ENCODE assay signal across 1 cellular context in the genomic region with DNA sequence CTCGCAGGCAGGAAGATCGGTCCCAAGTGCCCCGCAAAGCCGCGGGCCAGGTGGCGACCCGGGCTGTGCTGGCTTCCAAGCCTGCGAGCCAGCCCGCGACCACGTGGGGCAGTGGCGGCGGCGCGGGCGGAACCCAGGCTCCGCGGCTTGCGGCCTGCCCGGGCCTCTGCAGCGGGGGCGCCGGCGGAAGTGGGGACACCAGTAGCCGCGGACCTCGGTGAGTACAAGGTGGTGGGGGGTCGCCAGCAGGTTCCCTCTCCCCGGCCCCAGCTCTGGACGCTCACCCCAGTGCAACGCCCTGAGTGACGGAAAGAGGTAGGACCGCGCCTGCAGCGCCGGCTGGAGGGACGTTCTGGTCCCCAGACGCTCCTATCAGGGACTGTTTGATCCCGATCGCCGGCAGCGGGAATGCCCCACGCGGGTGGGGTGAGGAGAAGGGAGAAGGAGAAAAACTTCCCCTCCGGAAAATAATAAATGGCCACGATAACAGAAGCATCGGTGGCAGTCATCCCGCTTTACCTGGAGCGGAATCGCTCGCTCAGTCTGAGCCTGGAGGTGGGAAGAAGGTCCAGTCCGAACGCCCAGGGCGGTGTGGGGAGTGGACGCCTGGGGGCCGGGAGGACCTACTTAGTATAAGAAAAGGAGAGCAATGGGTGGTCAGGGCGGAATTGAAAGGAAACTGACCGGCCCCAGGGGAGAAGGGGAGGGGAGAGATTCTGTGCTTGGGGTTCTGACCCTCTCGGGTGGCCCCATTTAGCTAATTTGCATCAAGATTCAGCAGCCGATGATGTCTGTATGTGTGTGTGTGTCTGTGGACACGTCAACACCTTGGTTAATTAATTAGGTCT.
TF ChIP-seq lines count a peak whose summit lies in the region.

GEMIN7 (plus strand) TSS at position 198 of the 848 bp plus-strand sequence. CDS start 10,855 bp downstream, outside the sequence.

TF ChIP-seq in GM12878, 131 proteins besides CTCF, POLR2A, EP300 and RAD21 (continued from another document):
- TF ChIP-seq IRF3 (IDR thresholded peaks at IDR 0.05) (peak; percentile 71), ASH2L (IDR thresholded peaks at IDR 0.05; ENCODE audit: borderline replicate concordance, low read depth) (peak; percentile 80; the same call in 1 of the 2 replicates), ZBTB11 (CRISPR knock-in tag; IDR thresholded peaks at IDR 0.05) (peak; percentile 99), TCF12 (IDR thresholded peaks at IDR 0.05; ENCODE audit: low read depth, low read length) (peak; percentile 64; the same call in 1 of the 2 replicates), KLF5 (IDR thresholded peaks at IDR 0.05; ENCODE audit: partially characterized antibody) (peak; percentile 92), YBX1 (IDR thresholded peaks at IDR 0.05) (no peak)
- TF ChIP-seq, protein P1, sequence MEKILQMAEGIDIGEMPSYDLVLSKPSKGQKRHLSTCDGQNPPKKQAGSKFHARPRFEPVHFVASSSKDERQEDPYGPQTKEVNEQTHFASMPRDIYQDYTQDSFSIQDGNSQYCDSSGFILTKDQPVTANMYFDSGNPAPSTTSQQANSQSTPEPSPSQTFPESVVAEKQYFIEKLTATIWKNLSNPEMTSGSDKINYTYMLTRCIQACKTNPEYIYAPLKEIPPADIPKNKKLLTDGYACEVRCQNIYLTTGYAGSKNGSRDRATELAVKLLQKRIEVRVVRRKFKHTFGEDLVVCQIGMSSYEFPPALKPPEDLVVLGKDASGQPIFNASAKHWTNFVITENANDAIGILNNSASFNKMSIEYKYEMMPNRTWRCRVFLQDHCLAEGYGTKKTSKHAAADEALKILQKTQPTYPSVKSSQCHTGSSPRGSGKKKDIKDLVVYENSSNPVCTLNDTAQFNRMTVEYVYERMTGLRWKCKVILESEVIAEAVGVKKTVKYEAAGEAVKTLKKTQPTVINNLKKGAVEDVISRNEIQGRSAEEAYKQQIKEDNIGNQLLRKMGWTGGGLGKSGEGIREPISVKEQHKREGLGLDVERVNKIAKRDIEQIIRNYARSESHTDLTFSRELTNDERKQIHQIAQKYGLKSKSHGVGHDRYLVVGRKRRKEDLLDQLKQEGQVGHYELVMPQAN (conservative IDR thresholded peaks at IDR 0.05), result peak; percentile 95
- TF ChIP-seq, protein P2, sequence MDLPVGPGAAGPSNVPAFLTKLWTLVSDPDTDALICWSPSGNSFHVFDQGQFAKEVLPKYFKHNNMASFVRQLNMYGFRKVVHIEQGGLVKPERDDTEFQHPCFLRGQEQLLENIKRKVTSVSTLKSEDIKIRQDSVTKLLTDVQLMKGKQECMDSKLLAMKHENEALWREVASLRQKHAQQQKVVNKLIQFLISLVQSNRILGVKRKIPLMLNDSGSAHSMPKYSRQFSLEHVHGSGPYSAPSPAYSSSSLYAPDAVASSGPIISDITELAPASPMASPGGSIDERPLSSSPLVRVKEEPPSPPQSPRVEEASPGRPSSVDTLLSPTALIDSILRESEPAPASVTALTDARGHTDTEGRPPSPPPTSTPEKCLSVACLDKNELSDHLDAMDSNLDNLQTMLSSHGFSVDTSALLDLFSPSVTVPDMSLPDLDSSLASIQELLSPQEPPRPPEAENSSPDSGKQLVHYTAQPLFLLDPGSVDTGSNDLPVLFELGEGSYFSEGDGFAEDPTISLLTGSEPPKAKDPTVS (IDR thresholded peaks at IDR 0.05; ENCODE audit: low read depth, low read length), result peak; percentile 65; the same call in 1 of the 2 replicates
- TF ChIP-seq, protein P3, sequence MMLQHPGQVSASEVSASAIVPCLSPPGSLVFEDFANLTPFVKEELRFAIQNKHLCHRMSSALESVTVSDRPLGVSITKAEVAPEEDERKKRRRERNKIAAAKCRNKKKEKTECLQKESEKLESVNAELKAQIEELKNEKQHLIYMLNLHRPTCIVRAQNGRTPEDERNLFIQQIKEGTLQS (IDR thresholded peaks at IDR 0.05; ENCODE audit: borderline replicate concordance, extremely low read depth, low read depth, low read length), result 0 out of 2 replicates have a peak, but pooled peaks have one; percentile 45
